In genomic region chr2:8885449-8886196, GRCh38 we compare ENCODE assay signal across 22 cellular contexts. TPM values are rescaled to one million over a fixed set of nuclear protein-coding genes. Genes with fewer than 3 reads are reported as not detected.
DNase-seq lines count a peak whose midpoint lies in the region; ATAC-seq and TF ChIP-seq lines count a peak whose summit lies in the region.
"Had no signal": no experiment of that assay in that cellular context is flagged by ENCODE, and none has a peak within 500 bp of the region (broad histone marks: within the 10 kb centered on the region; RNA-seq: fewer than 3 reads in every experiment).

No MANE protein-coding gene starts in this region.

- H3K23ac ChIP-seq in H9 (ENCODE audit: insufficient read length, low read depth, low read length) = no peak overlapping the region

- H3K36me3 Mint-ChIP-seq in H9 (ENCODE audit: insufficient read depth in 1 of 3, low read depth in 3 of 3) = peaks cover 0 to 9% (median 6%) of the 10 kb centered on the region in 3 experiments; a peak in 6 of 7 replicates

- H3K79me1 ChIP-seq in H9 (ENCODE audit: insufficient read depth, low read depth, low read length, poor library complexity, severe bottlenecking) = no peaks in the 10 kb centered on the region

- H3K27ac Mint-ChIP-seq in H9 = peak overlapping the region in 1 of 3 experiments; percentile 48; a peak in 1 of 7 replicates
- H3K27ac Mint-ChIP-seq: activated T-cell treated with anti-CD3 and anti-CD28 coated beads, Interleukin-2, amount 50 U/mL, for 72 hours had no signal

- H2BK120ac ChIP-seq in H9 (ENCODE audit: low read depth, low read length, poor library complexity, severe bottlenecking) = no peak overlapping the region

- TF ChIP-seq CTCF in psoas muscle (IDR thresholded peaks at IDR 0.05) (no peak), H9 (conservative IDR thresholded peaks at IDR 0.05) (no peak)

- no peak overlapping the region for H4K8ac ChIP-seq in H9 (replicated peaks; ENCODE audit: insufficient read length, low read depth, low read length)

- no peak overlapping the region for H3K18ac ChIP-seq in H9 (ENCODE audit: insufficient read length, low read depth, low read length)

- no peak overlapping the region for H3K4ac ChIP-seq in H9 (ENCODE audit: low read depth, low read length)

- no peak overlapping the region for H3K4me3 Mint-ChIP-seq in H9
- H3K4me3 Mint-ChIP-seq: activated T-cell treated with anti-CD3 and anti-CD28 coated beads, Interleukin-2, amount 50 U/mL, for 72 hours; neural crest cell had no signal

- no peak overlapping the region for H3K4me2 ChIP-seq in H9 (ENCODE audit: insufficient read depth, insufficient read length, low read length)

- no peak overlapping the region for H2AK5ac ChIP-seq in H9 (ENCODE audit: insufficient read length, low read length)

- H4K91ac ChIP-seq in H9 (ENCODE audit: insufficient read length, low read depth, low read length) = no peak overlapping the region

- H3K4me1 ChIP-seq in psoas muscle (peaks cover 10% of the 10 kb centered on the region), H9 (ENCODE audit: insufficient read depth, low read length) (no peaks in the 10 kb centered on the region)
- H3K4me1 ChIP-seq: lower lobe of right lung had no signal

- H3K23me2 ChIP-seq in H9 (ENCODE audit: insufficient read length, low read depth, low read length, poor library complexity, severe bottlenecking) = no peaks in the 10 kb centered on the region

- ATAC-seq in esophagus mucosa = peak; percentile 92
- peak; percentile 95 to 100 (median 98) for ATAC-seq in psoas muscle
- no peak for ATAC-seq in HG02973 (IDR thresholded peaks at IDR 0.05; ENCODE audit: unreplicated experiment)
- ATAC-seq: activated T-cell treated with anti-CD3 and anti-CD28 coated beads, Interleukin-2, amount 50 U/mL, for 72 hours; lower lobe of right lung; Panc1 had no signal

- no peak overlapping the region for H3K9ac ChIP-seq in H9 (ENCODE audit: extremely low read depth, insufficient read length, low read length)

- H3K27me3 Mint-ChIP-seq in H9 (ENCODE audit: low read depth) = no peaks in the 10 kb centered on the region; the same call in 1 of the 2 replicates

- H3K27ac ChIP-seq in psoas muscle (peak overlapping the region; percentile 56), H9 (ENCODE audit: insufficient read length, low read depth, low read length) (no peak overlapping the region)
- H3K27ac ChIP-seq: 22Rv1, lower lobe of right lung had no signal

- WGBS in psoas muscle, 3 donors = 40 to 53% (median 50%) methylated on average over 7 of the region's 7 CpGs
- WGBS in H9 (ENCODE audit: extremely low coverage, insufficient read length, low lambda C conversion rate) = no CpG with 5 or more reads among the region's 7 CpGs

- intact Hi-C loops in psoas muscle (cut with DNase I) = no loop called here

- H2BK20ac ChIP-seq in H9 (ENCODE audit: low read depth, low read length, poor library complexity, severe bottlenecking) = no peak overlapping the region

- H3K9me3 ChIP-seq in psoas muscle (no peaks in the 10 kb centered on the region), H9 (ENCODE audit: control insufficient read depth, low read depth, low read length) (no peaks in the 10 kb centered on the region)
- H3K9me3 ChIP-seq: lower lobe of right lung had no signal

- H3K27me3 ChIP-seq in psoas muscle (ENCODE audit: insufficient read depth in 3 of 3, low read length in 2 of 3) = no peaks in the 10 kb centered on the region
- no peaks in the 10 kb centered on the region for H3K27me3 ChIP-seq in H9 (ENCODE audit: insufficient read depth, low read length)

- no peak overlapping the region for H3K4me3 ChIP-seq in psoas muscle
- H3K4me3 ChIP-seq: lower lobe of right lung had no signal

- no peaks in the 10 kb centered on the region for H4K20me1 ChIP-seq in H9 (ENCODE audit: control insufficient read depth, insufficient read depth, insufficient read length)

- no peaks in the 10 kb centered on the region for H3K36me3 ChIP-seq in psoas muscle (ENCODE audit: insufficient read depth in 1 of 2, low read depth in 1 of 2)
- H3K36me3 ChIP-seq: lower lobe of right lung had no signal

- no peak overlapping the region for H2AFZ ChIP-seq in H9 (ENCODE audit: low read length)

- peaks cover 0 to 2% of the 10 kb centered on the region in 2 experiments; a peak in 2 of 5 replicates for H3K9me3 Mint-ChIP-seq in H9
- H3K9me3 Mint-ChIP-seq: activated T-cell treated with anti-CD3 and anti-CD28 coated beads, Interleukin-2, amount 50 U/mL, for 72 hours had no signal

- H3K14ac ChIP-seq in H9 (ENCODE audit: insufficient read depth, low read length) = no peak overlapping the region

- H2BK15ac ChIP-seq in H9 (ENCODE audit: low read depth, low read length) = no peak overlapping the region

- H3K56ac ChIP-seq in H9 (ENCODE audit: insufficient read length, low read depth, low read length) = no peak overlapping the region

- no peaks in the 10 kb centered on the region for H3K79me2 ChIP-seq in H9 (ENCODE audit: insufficient read depth, low read length)

- H2BK12ac ChIP-seq in H9 (ENCODE audit: insufficient read length, low read depth, low read length) = no peak overlapping the region

- no peak overlapping the region for H4K5ac ChIP-seq in H9 (ENCODE audit: insufficient read length, low read depth, low read length)

- no peak overlapping the region for H3T11ph ChIP-seq in H9 (ENCODE audit: low read length)

- DNase-seq in NCI-H146 (lab: John Stamatoyannopoulos, UW) (peak; percentile 25), NCI-H146 treated with DMSO at 0.1 percent for 48 hours (lab: John Stamatoyannopoulos, UW; ENCODE audit: unreplicated experiment) (no peak), NCI-H526 (lab: John Stamatoyannopoulos, UW) (peak; percentile 82 to 92), psoas muscle (no peak), H9 (no peak), DMS79 treated with DMSO at 0.1 percent for 48 hours (lab: John Stamatoyannopoulos, UW) (no peak)
- DNase-seq: activated CD4-positive, alpha-beta T cell treated with anti-CD3 and anti-CD28 coated beads, Interleukin-2, amount 50 U/mL, for 1 hour; activated naive CD4-positive, alpha-beta T cell; activated T-cell treated with anti-CD3 and anti-CD28 coated beads, Interleukin-2, amount 50 U/mL, for 72 hours; EL; glutamatergic neuron; kidney; lower lobe of right lung; NCI-H345; SIG-M5; stimulated activated naive CD4-positive, alpha-beta T cell treated with Interleukin-2 at 50 U/mL for 16 hours; T1000 had no signal

- peaks cover 22 to 24% of the 10 kb centered on the region in 2 experiments for H3K4me1 Mint-ChIP-seq in H9
- H3K4me1 Mint-ChIP-seq: neural crest cell had no signal

- H2BK5ac ChIP-seq in H9 (ENCODE audit: insufficient read length, low read length) = no peak overlapping the region

RNA-seq across cellular contexts. Expression of gene KIDINS220, which starts 48.2 kb away (rescaled TPM):
- total RNA-seq in esophagus mucosa (22.6 TPM), psoas muscle (10 to 100 TPM; 40.4 to 52.0 (median 46.5) TPM), H9 (2021) (27.9 and 29.3 TPM in 2 replicates)
- 10 to 100 TPM in 2 of 3 donors, 1 to 10 TPM in 1; 7.5 to 29.1 (median 10.9) TPM for polyA plus RNA-seq in psoas muscle

Comparison
In these comparisons a context has a peak if more than half of its experiments do, and no peak if none do; other contexts are left out.
1. DNase-seq: peak in NCI-H146 (single experiment) and NCI-H526 (2 of 2); none in NCI-H146 treated with DMSO at 0.1 percent for 48 hours (single experiment), psoas muscle (0 of 2), H9 (single experiment) and DMS79 treated with DMSO at 0.1 percent for 48 hours (single experiment).